Comparison of ENCODE assay signal across 16 cellular contexts in the genomic region with DNA sequence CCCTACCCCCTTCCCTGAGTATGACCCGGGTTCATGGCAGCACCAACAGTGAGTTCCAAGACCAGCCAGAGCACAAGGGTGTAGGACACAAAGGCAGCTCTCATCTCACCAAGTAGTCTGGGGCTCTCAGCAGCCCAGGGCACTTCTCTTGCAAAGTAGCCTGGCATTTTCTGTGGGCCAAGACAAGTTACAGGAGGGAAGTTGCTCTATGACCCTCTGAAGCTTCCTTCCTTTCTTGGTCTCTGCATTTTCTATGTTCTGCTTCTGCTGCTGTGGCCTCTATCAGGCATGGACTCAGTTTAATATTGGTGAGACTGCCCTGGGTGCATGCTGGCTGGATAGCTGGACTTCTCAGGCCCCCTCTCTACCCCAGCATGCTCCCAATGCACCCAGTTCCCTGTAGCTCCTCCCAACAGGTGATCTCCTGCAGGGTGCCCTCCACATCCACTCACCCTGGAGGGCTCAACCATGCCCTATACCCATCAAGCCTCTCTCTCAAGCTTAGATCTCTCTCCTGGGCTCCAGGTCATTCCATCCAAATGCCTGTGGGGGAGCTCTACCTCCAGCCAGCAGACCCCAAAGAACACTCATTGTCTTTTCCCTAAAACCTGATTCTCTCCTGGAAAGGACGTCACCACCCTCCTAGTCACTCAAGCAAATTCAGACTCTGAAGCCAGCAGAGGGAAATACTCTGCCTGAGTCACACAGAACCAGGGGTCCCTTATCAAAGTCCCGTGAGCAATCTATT. TPM values are rescaled to one million over a fixed set of nuclear protein-coding genes. Genes with fewer than 3 reads are reported as not detected.
DNase-seq lines count a peak whose midpoint lies in the region; ATAC-seq and TF ChIP-seq lines count a peak whose summit lies in the region.
"Had no signal": no experiment of that assay in that cellular context is flagged by ENCODE, and none has a peak within 500 bp of the region (broad histone marks: within the 10 kb centered on the region; RNA-seq: fewer than 3 reads in every experiment).

No MANE protein-coding gene starts in this region.

- no peaks in the 10 kb centered on the region for H3K9me3 Mint-ChIP-seq in activated T-cell treated with anti-CD3 and anti-CD28 coated beads, Interleukin-2, amount 50 U/mL, for 4 hours
- no peaks in the 10 kb centered on the region for H3K9me3 Mint-ChIP-seq in activated T-cell treated with anti-CD3 and anti-CD28 coated beads, Interleukin-2, amount 50 U/mL, for 72 hours
- H3K9me3 Mint-ChIP-seq: activated CD4-positive, alpha-beta T cell treated with anti-CD3 and anti-CD28 coated beads, Interleukin-2, amount 10 ng/mL, durations not matched to agents 7 days and 5 days; IgD-negative memory B cell; T-helper 1 cell treated with Interleukin-12 subunit alpha and Interleukin-12 subunit beta and Interleukin-4 antibody, amounts not matched to agents 30 μg/mL and 1 μg/mL, for 36 hours had no signal

- H3K4me1 Mint-ChIP-seq in activated T-cell treated with anti-CD3 and anti-CD28 coated beads, Interleukin-2, amount 50 U/mL, for 4 hours (ENCODE audit: low read depth): no peaks in the 10 kb centered on the region
- no peaks in the 10 kb centered on the region for H3K4me1 Mint-ChIP-seq in activated T-cell treated with anti-CD3 and anti-CD28 coated beads, Interleukin-2, amount 50 U/mL, for 72 hours (ENCODE audit: low read depth)

- TF ChIP-seq CTCF in GM12864 (IDR thresholded peaks at IDR 0.05; ENCODE audit: low read depth, low read length, missing control alignments): peak; percentile 31
- TF ChIP-seq CTCF in NB4 (IDR thresholded peaks at IDR 0.05; ENCODE audit: low read depth, low read length): peak; percentile 22
- TF ChIP-seq CTCF in osteoblast (IDR thresholded peaks at IDR 0.05; ENCODE audit: extremely low read depth, low read depth, low read length): peak; percentile 10

- no peak for DNase-seq in GM12864 (ENCODE audit: low read depth)
- no peak for DNase-seq in NB4 (ENCODE audit: low read depth)
- no peak for DNase-seq in osteoblast (ENCODE audit: insufficient read length, low spot score, missing footprints)
- DNase-seq in activated T-cell treated with anti-CD3 and anti-CD28 coated beads, Interleukin-2, amount 50 U/mL, for 4 hours: no peak
- DNase-seq in SKM-1 (lab: John Stamatoyannopoulos, UW; ENCODE audit: unreplicated experiment): no peak
- no peak for DNase-seq in activated T-cell treated with anti-CD3 and anti-CD28 coated beads, Interleukin-2, amount 50 U/mL, for 72 hours
- DNase-seq: activated CD4-positive, alpha-beta T cell treated with anti-CD3 and anti-CD28 coated beads, Interleukin-2, amount 10 ng/mL, durations not matched to agents 7 days and 5 days; heart left ventricle; NCI-H146 had no signal

- no peaks in the 10 kb centered on the region for H3K27me3 Mint-ChIP-seq in activated T-cell treated with anti-CD3 and anti-CD28 coated beads, Interleukin-2, amount 50 U/mL, for 4 hours (ENCODE audit: low read depth)
- no peaks in the 10 kb centered on the region for H3K27me3 Mint-ChIP-seq in activated T-cell treated with anti-CD3 and anti-CD28 coated beads, Interleukin-2, amount 50 U/mL, for 72 hours (ENCODE audit: low read depth)
- H3K27me3 Mint-ChIP-seq: activated CD4-positive, alpha-beta T cell treated with anti-CD3 and anti-CD28 coated beads, Interleukin-2, amount 10 ng/mL, durations not matched to agents 7 days and 5 days; IgD-negative memory B cell had no signal

- H3K4me1 ChIP-seq in duodenal mucosa (ENCODE audit: control insufficient read depth in 1 of 2, insufficient read depth in 2 of 2, low read length in 2 of 2): peaks cover 5 to 11% of the 10 kb centered on the region in 2 donors
- H3K4me1 ChIP-seq in osteoblast (ENCODE audit: insufficient read depth, low read length): no peaks in the 10 kb centered on the region

- peak overlapping the region; percentile 2 to 12 for H3K9ac ChIP-seq in duodenal mucosa (ENCODE audit: low read depth in 1 of 2, low read length in 2 of 2)

- H4K20me1 ChIP-seq in osteoblast (ENCODE audit: insufficient read depth, low read length): no peaks in the 10 kb centered on the region

- no peak for TF ChIP-seq POLR2A in NB4 (IDR thresholded peaks at IDR 0.05; ENCODE audit: extremely low read depth, insufficient read length)

- no peak overlapping the region for H2AFZ ChIP-seq in osteoblast (ENCODE audit: low read length)

- H3K36me3 ChIP-seq in duodenal mucosa (ENCODE audit: control insufficient read depth in 1 of 2, insufficient read depth in 2 of 2, low read length in 2 of 2) (peaks cover 0 to 14% of the 10 kb centered on the region in 2 donors), osteoblast (ENCODE audit: insufficient read depth, low read length) (peaks cover 66% of the 10 kb centered on the region)

- H3K79me2 ChIP-seq in osteoblast (ENCODE audit: insufficient read depth, low read length): peaks cover 76% of the 10 kb centered on the region

- ATAC-seq in GM19455 (IDR thresholded peaks at IDR 0.05; ENCODE audit: unreplicated experiment): no peak
- ATAC-seq in activated T-cell treated with anti-CD3 and anti-CD28 coated beads, Interleukin-2, amount 50 U/mL, for 4 hours: no peak
- ATAC-seq in activated T-cell treated with anti-CD3 and anti-CD28 coated beads, Interleukin-2, amount 50 U/mL, for 72 hours (replicated peaks in 1 of 2): no peak
- ATAC-seq: Panc1 had no signal

- no peak overlapping the region for H3K4me2 ChIP-seq in osteoblast (ENCODE audit: insufficient read depth, low read length)

- H3K27ac ChIP-seq in duodenal mucosa (ENCODE audit: low read depth, low read length) (no peak overlapping the region), osteoblast (ENCODE audit: low read depth, low read length) (no peak overlapping the region)
- H3K27ac ChIP-seq: tibial nerve had no signal

- no peak overlapping the region for H3K27ac Mint-ChIP-seq in activated T-cell treated with anti-CD3 and anti-CD28 coated beads, Interleukin-2, amount 50 U/mL, for 72 hours
- H3K27ac Mint-ChIP-seq: activated CD4-positive, alpha-beta T cell treated with anti-CD3 and anti-CD28 coated beads, Interleukin-2, amount 10 ng/mL, durations not matched to agents 7 days and 5 days; IgD-negative memory B cell; T-helper 1 cell treated with Interleukin-12 subunit alpha and Interleukin-12 subunit beta and Interleukin-4 antibody, amounts not matched to agents 30 μg/mL and 1 μg/mL, for 36 hours had no signal

- H3K36me3 Mint-ChIP-seq in activated T-cell treated with anti-CD3 and anti-CD28 coated beads, Interleukin-2, amount 50 U/mL, for 4 hours (ENCODE audit: insufficient read depth): peaks cover 7% of the 10 kb centered on the region
- H3K36me3 Mint-ChIP-seq in activated T-cell treated with anti-CD3 and anti-CD28 coated beads, Interleukin-2, amount 50 U/mL, for 72 hours (ENCODE audit: insufficient read depth in 2 of 2): no peaks in the 10 kb centered on the region

- H3K9me3 ChIP-seq in duodenal mucosa (ENCODE audit: control insufficient read depth in 1 of 2, low read length in 2 of 2): no peaks in the 10 kb centered on the region
- H3K9me3 ChIP-seq in osteoblast (ENCODE audit: low read depth, low read length): no peaks in the 10 kb centered on the region
- H3K9me3 ChIP-seq: BLaER1 treated with 17β-estradiol and CSF1 and Interleukin-3, amounts not matched to agents 10 nM and 100 nM; heart left ventricle; tibial nerve had no signal

- no peak overlapping the region for H3K4me3 ChIP-seq in GM12864 (ENCODE audit: low read depth, low read length)
- no peak overlapping the region for H3K4me3 ChIP-seq in NB4 (ENCODE audit: low read depth, low read length)
- H3K4me3 ChIP-seq in duodenal mucosa (ENCODE audit: low read depth in 1 of 2, low read length in 2 of 2): no peak overlapping the region
- H3K4me3 ChIP-seq in osteoblast (ENCODE audit: insufficient read depth, low read length): no peak overlapping the region
- H3K4me3 ChIP-seq: BLaER1 treated with 17β-estradiol and CSF1 and Interleukin-3, amounts not matched to agents 10 nM and 100 nM; heart left ventricle; tibial nerve had no signal

- no peak overlapping the region for H3K4me3 Mint-ChIP-seq in activated T-cell treated with anti-CD3 and anti-CD28 coated beads, Interleukin-2, amount 50 U/mL, for 4 hours
- no peak overlapping the region for H3K4me3 Mint-ChIP-seq in activated T-cell treated with anti-CD3 and anti-CD28 coated beads, Interleukin-2, amount 50 U/mL, for 72 hours
- H3K4me3 Mint-ChIP-seq: activated CD4-positive, alpha-beta T cell treated with anti-CD3 and anti-CD28 coated beads, Interleukin-2, amount 10 ng/mL, durations not matched to agents 7 days and 5 days; IgD-negative memory B cell; T-helper 1 cell treated with Interleukin-12 subunit alpha and Interleukin-12 subunit beta and Interleukin-4 antibody, amounts not matched to agents 30 μg/mL and 1 μg/mL, for 36 hours had no signal

- H3K27me3 ChIP-seq in duodenal mucosa (ENCODE audit: control insufficient read depth in 1 of 2, insufficient read depth in 2 of 2, low read length in 2 of 2): no peaks in the 10 kb centered on the region
- H3K27me3 ChIP-seq in osteoblast (ENCODE audit: insufficient read depth, low read length): no peaks in the 10 kb centered on the region
- H3K27me3 ChIP-seq: BLaER1 treated with 17β-estradiol and CSF1 and Interleukin-3, amounts not matched to agents 10 nM and 100 nM; heart left ventricle; tibial nerve had no signal

RNA-seq across cellular contexts. Expression of a gene that starts 13.9 kb away (rescaled TPM):
- 114 and 128 TPM in 2 replicates for total RNA-seq in osteoblast
- total RNA-seq in activated T-cell treated with anti-CD3 and anti-CD28 coated beads, Interleukin-2, amount 50 U/mL, for 4 hours: 1 to 10 TPM; 1.7 to 2.8 (median 1.9) TPM
- total RNA-seq in activated T-cell treated with anti-CD3 and anti-CD28 coated beads, Interleukin-2, amount 50 U/mL, for 72 hours: 1 to 10 TPM; 5.8 to 6.0 TPM

RNA-seq across cellular contexts. Expression of a gene that starts 49.1 kb away (rescaled TPM):
- 0.29 and 0.72 TPM in 2 replicates for total RNA-seq in osteoblast
- total RNA-seq in activated T-cell treated with anti-CD3 and anti-CD28 coated beads, Interleukin-2, amount 50 U/mL, for 4 hours: 1 to 10 TPM; 1.6 to 2.1 (median 1.7) TPM
- total RNA-seq in activated T-cell treated with anti-CD3 and anti-CD28 coated beads, Interleukin-2, amount 50 U/mL, for 72 hours: 10 to 100 TPM; 11.0 to 13.1 TPM

Comparison
In these comparisons a context has a peak if more than half of its experiments do, and no peak if none do; other contexts are left out.
1. RNA of a gene that starts 13.9 kb away (total RNA-seq): 114 to 128 TPM in osteoblast; 5.8 to 6.0 TPM in activated T-cell treated with anti-CD3 and anti-CD28 coated beads, Interleukin-2, amount 50 U/mL, for 72 hours and 1.7 to 2.8 TPM in activated T-cell treated with anti-CD3 and anti-CD28 coated beads, Interleukin-2, amount 50 U/mL, for 4 hours; every median in the first group is over 10 times any median in the second.
2. Peak in every context shown above with its lines, with median percentiles within 50 percentile points of each other: CTCF ChIP-seq.